Comparison of ENCODE assay signal across 8 cellular contexts in the genomic region with DNA sequence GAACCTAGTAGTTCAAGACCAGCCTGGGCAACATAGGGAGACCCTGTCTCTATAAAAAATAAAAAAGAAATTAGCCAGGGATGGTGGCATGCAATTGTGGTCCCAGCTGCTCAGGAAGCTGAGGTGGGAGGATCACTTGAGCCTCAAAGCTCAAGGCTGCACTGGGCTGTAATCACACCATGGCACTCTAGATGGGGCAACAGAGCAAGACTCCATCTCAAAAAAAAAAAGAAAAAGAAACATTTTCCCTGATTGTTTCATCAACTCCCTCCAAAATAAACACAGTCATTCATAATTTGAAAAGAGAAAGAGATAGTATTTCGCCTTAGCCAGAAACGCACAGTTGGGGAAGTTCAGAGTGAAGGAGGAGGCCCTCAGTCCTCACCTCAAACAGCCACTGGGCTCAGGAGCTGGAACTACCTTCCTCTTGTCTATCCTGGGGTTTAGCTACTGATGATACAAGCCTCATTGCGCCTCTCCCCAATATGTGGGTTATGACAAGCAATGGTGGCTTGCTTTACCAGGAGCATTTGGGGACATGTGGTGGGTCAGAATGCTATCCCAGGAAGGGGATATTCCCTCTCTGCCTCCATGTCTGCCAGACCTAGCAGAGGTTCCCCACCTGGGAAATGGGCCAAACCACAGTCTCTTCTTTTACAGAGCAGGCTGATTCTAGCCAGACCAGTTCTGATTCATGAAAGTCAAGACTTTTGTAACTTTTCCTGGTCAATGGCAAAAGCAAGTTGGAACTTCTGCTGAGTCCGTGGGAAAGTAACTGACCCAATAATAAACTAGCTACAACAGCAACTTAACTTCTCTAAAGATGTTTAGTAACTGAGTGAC. TPM values are rescaled to one million over a fixed set of nuclear protein-coding genes. Genes with fewer than 3 reads are reported as not detected.
DNase-seq lines count a peak whose midpoint lies in the region; ATAC-seq and TF ChIP-seq lines count a peak whose summit lies in the region.

No MANE protein-coding gene starts in this region.

- H3K27me3 ChIP-seq in ascending aorta (no peaks in the 10 kb centered on the region), testis (no peaks in the 10 kb centered on the region)

- H3K4me1 ChIP-seq in ascending aorta = peaks cover 2 to 18% of the 10 kb centered on the region in 2 donors
- H3K4me1 ChIP-seq in testis = peaks cover 11% of the 10 kb centered on the region

- H3K9me3 ChIP-seq in ascending aorta = no peaks in the 10 kb centered on the region
- H3K9me3 ChIP-seq in testis = no peaks in the 10 kb centered on the region

- 30 to 37% methylated on average over 4 of the region's 4 CpGs for WGBS in testis, 2 donors

- H3K27ac ChIP-seq in ascending aorta (peak overlapping the region; percentile 43 to 62), testis (peak overlapping the region in 1 of 2 donors; percentile 58)

- TF ChIP-seq POLR2A in testis (IDR thresholded peaks at IDR 0.05) = no peak

- H3K4me3 ChIP-seq in ascending aorta (no peak overlapping the region), testis (no peak overlapping the region)

- TF ChIP-seq CTCF in ascending aorta (IDR thresholded peaks at IDR 0.05) (peak in 1 of 3 experiments; percentile 18), testis (IDR thresholded peaks at IDR 0.05) (peak in 1 of 3 experiments; percentile 12)

- DNase-seq in HS-27A (ENCODE audit: low read depth) (peak; percentile 51), ascending aorta (ENCODE audit: low spot score in 2 of 2) (peak in 1 of 2 donors; percentile 72), hippocampal formation (lab: John Stamatoyannopoulos, UW) (peak; percentile 17 to 38), testis (peak; percentile 55)
- no peak for DNase-seq in activated T-cell treated with anti-CD3 and anti-CD28 coated beads, Interleukin-2, amount 50 U/mL, for 48 hours

- intact Hi-C loops in ascending aorta (cut with DNase I) (loop anchor here (5.0 kb wide), 1 partner anchor 136 kb away; the partner anchor contains the start of gene MERTK), testis (cut with DNase I; ENCODE audit: low total_unique reads) (no loop called here)

- H3K36me3 ChIP-seq in ascending aorta (no peaks in the 10 kb centered on the region), testis (ENCODE audit: low read depth, missing control alignments) (no peaks in the 10 kb centered on the region)

- ATAC-seq in GM21360 (IDR thresholded peaks at IDR 0.05; ENCODE audit: unreplicated experiment) (no peak), GM18861 (IDR thresholded peaks at IDR 0.05; ENCODE audit: unreplicated experiment) (no peak), GM19463 (IDR thresholded peaks at IDR 0.05; ENCODE audit: unreplicated experiment) (no peak)

RNA-seq across cellular contexts. Expression of gene TMEM87B, which starts 22.2 kb away (rescaled TPM):
- total RNA-seq in ascending aorta = 11.7 TPM
- total RNA-seq in testis = 10 to 100 TPM; 13.2 to 22.6 TPM
- polyA plus RNA-seq in testis (ENCODE audit: insufficient read depth, low read depth, low replicate concordance) = 12.9 TPM

Comparison
In these comparisons a context has a peak if more than half of its experiments do, and no peak if none do; other contexts are left out.
1. DNase-seq: peak in HS-27A (single experiment), hippocampal formation (2 of 2) and testis (single experiment); none in activated T-cell treated with anti-CD3 and anti-CD28 coated beads, Interleukin-2, amount 50 U/mL, for 48 hours (0 of 2).